In genomic region chr13:34591801-34592454, GRCh38 we compare ENCODE assay signal across 1 cellular context.
TF ChIP-seq lines count a peak whose summit lies in the region.

No MANE protein-coding gene starts in this region.

TF ChIP-seq in H1, 55 proteins besides CTCF, POLR2A, EP300 and RAD21:
- TF ChIP-seq JUN (IDR thresholded peaks at IDR 0.05; ENCODE audit: low read depth, low read length) (no peak), NANOG (IDR thresholded peaks at IDR 0.05; ENCODE audit: insufficient read depth, low read depth, low read length, poor library complexity, severe bottlenecking) (no peak), CREB1 (IDR thresholded peaks at IDR 0.05) (no peak), CHD1 (IDR thresholded peaks at IDR 0.05; ENCODE audit: low read depth, low read length) (no peak), KDM4A (IDR thresholded peaks at IDR 0.05; ENCODE audit: low read depth, low read length, severe bottlenecking) (no peak), GABPA (IDR thresholded peaks at IDR 0.05; ENCODE audit: borderline replicate concordance, insufficient read depth, low read length) (no peak), TEAD4 (IDR thresholded peaks at IDR 0.05; ENCODE audit: low read depth, low read length) (no peak), EGR1 (IDR thresholded peaks at IDR 0.05; ENCODE audit: borderline replicate concordance, low read depth, low read length) (no peak), FOSL1 (IDR thresholded peaks at IDR 0.05; ENCODE audit: insufficient read depth, low read depth, low read length) (no peak), ATF2 (IDR thresholded peaks at IDR 0.05; ENCODE audit: low read length) (no peak), SIX5 (IDR thresholded peaks at IDR 0.05; ENCODE audit: low read depth, low read length) (no peak), SP4 (IDR thresholded peaks at IDR 0.05; ENCODE audit: low read length) (no peak), RXRA (IDR thresholded peaks at IDR 0.05; ENCODE audit: insufficient read depth, low read depth, low read length) (no peak), CBX8 (IDR thresholded peaks at IDR 0.05; ENCODE audit: borderline replicate concordance, low read depth, low read length) (no peak), ATF3 (IDR thresholded peaks at IDR 0.05; ENCODE audit: insufficient read depth, low read depth, low read length) (no peak), SIN3A (conservative IDR thresholded peaks at IDR 0.05 in 1 of 2, IDR thresholded peaks at IDR 0.05 in 1 of 2; ENCODE audit: low read depth in 1 of 2, low read length in 2 of 2) (no peak), RFX5 (IDR thresholded peaks at IDR 0.05; ENCODE audit: borderline replicate concordance, low read depth, low read length) (no peak), RBBP5 (IDR thresholded peaks at IDR 0.05; ENCODE audit: borderline replicate concordance, low read depth, low read length) (no peak)
